Comparison of ENCODE assay signal across 11 cellular contexts in genomic region chr1:150302338-150302737, GRCh38. TPM values are rescaled to one million over a fixed set of nuclear protein-coding genes. Genes with fewer than 3 reads are reported as not detected.
DNase-seq lines count a peak whose midpoint lies in the region; ATAC-seq and TF ChIP-seq lines count a peak whose summit lies in the region.
"Had no signal": no experiment of that assay in that cellular context is flagged by ENCODE, and none has a peak within 500 bp of the region (broad histone marks: within the 10 kb centered on the region; RNA-seq: fewer than 3 reads in every experiment).

No MANE protein-coding gene starts in this region.

- no peaks in the 10 kb centered on the region for H3K27me3 ChIP-seq in sigmoid colon

- TF ChIP-seq POLR2A in sigmoid colon (IDR thresholded peaks at IDR 0.05): no peak

- peak overlapping the region; percentile 34 for H3K9ac ChIP-seq in ES-I3 (ENCODE audit: low read depth, low read length)

- no peak for TF ChIP-seq CTCF in sigmoid colon (IDR thresholded peaks at IDR 0.05)

- TF ChIP-seq EP300 in sigmoid colon (IDR thresholded peaks at IDR 0.05): no peak

- WGBS in sigmoid colon, 2 donors: 91 to 95% methylated on average over 6 of the region's 6 CpGs

- H3K4me1 ChIP-seq in ES-I3 (ENCODE audit: insufficient read depth, low read length) (peaks cover 27% of the 10 kb centered on the region), sigmoid colon (no peaks in the 10 kb centered on the region)

- peak overlapping the region; percentile 7 for H3K27ac Mint-ChIP-seq in activated T-helper 17 cell treated with anti-CD3 and anti-CD28 coated beads, Interleukin-2, amount 50 U/mL, for 72 hours

- peak; percentile 19 for DNase-seq in iris pigment epithelial cell (ENCODE audit: low read depth)
- no peak for DNase-seq in sigmoid colon
- DNase-seq in NCI-H774 (lab: John Stamatoyannopoulos, UW): no peak
- DNase-seq: activated CD4-positive, alpha-beta T cell treated with anti-CD3 and anti-CD28 coated beads for 4 hours; activated gamma-delta T cell; NCI-H1092 had no signal

- H3K4me3 ChIP-seq in sigmoid colon: no peak overlapping the region

- ATAC-seq in activated T-helper 17 cell treated with anti-CD3 and anti-CD28 coated beads, Interleukin-2, amount 50 U/mL, for 72 hours (replicated peaks): no peak
- ATAC-seq in HG02970 (IDR thresholded peaks at IDR 0.05; ENCODE audit: low FRiP score, unreplicated experiment): no peak
- ATAC-seq: left lobe of liver had no signal

- H3K9me3 Mint-ChIP-seq in activated T-helper 17 cell treated with anti-CD3 and anti-CD28 coated beads, Interleukin-2, amount 50 U/mL, for 72 hours: no peaks in the 10 kb centered on the region
- H3K9me3 Mint-ChIP-seq: CD14-positive monocyte had no signal

- intact Hi-C loops in sigmoid colon (cut with DNase I): no loop called here

- H3K9me3 ChIP-seq in ES-I3 (ENCODE audit: control insufficient read depth, insufficient read depth, low read length) (no peaks in the 10 kb centered on the region), sigmoid colon (no peaks in the 10 kb centered on the region)

- peaks cover 4% of the 10 kb centered on the region; the same call in 1 of the 2 replicates for H3K36me3 ChIP-seq in ES-I3 (ENCODE audit: insufficient read depth, low read length)
- H3K36me3 ChIP-seq in sigmoid colon: peaks cover 7 to 72% (median 20%) of the 10 kb centered on the region in 4 donors

- peaks cover 9% of the 10 kb centered on the region for H3K4me1 Mint-ChIP-seq in activated T-helper 17 cell treated with anti-CD3 and anti-CD28 coated beads, Interleukin-2, amount 50 U/mL, for 72 hours
- H3K4me1 Mint-ChIP-seq: CD14-positive monocyte had no signal

- peaks cover 96% of the 10 kb centered on the region for H3K36me3 Mint-ChIP-seq in activated T-helper 17 cell treated with anti-CD3 and anti-CD28 coated beads, Interleukin-2, amount 50 U/mL, for 72 hours (ENCODE audit: low read depth)

- peak overlapping the region in 1 of 4 donors; percentile 69 for H3K27ac ChIP-seq in sigmoid colon

- no peak overlapping the region for H3K4me3 Mint-ChIP-seq in activated T-helper 17 cell treated with anti-CD3 and anti-CD28 coated beads, Interleukin-2, amount 50 U/mL, for 72 hours
- H3K4me3 Mint-ChIP-seq: CD14-positive monocyte had no signal

- H3K27me3 Mint-ChIP-seq in activated T-helper 17 cell treated with anti-CD3 and anti-CD28 coated beads, Interleukin-2, amount 50 U/mL, for 72 hours: no peaks in the 10 kb centered on the region

RNA-seq across cellular contexts. Expression of gene MRPS21, which starts 8.7 kb away (rescaled TPM):
- total RNA-seq in activated T-helper 17 cell treated with anti-CD3 and anti-CD28 coated beads, Interleukin-2, amount 50 U/mL, for 72 hours: 10 to 100 TPM; 66.1 to 82.9 TPM
- 10 to 100 TPM; 36.8 to 68.3 (median 58.4) TPM for total RNA-seq in sigmoid colon
- polyA plus RNA-seq in sigmoid colon: 10 to 100 TPM; 64.3 to 94.3 (median 71.0) TPM

RNA-seq across cellular contexts. Expression of gene PRPF3, which starts 19.0 kb away (rescaled TPM):
- total RNA-seq in activated T-helper 17 cell treated with anti-CD3 and anti-CD28 coated beads, Interleukin-2, amount 50 U/mL, for 72 hours: 10 to 100 TPM; 67.0 to 77.9 TPM
- total RNA-seq in sigmoid colon: 10 to 100 TPM; 29.5 to 53.5 (median 35.9) TPM
- 10 to 100 TPM; 15.0 to 35.0 (median 16.2) TPM for polyA plus RNA-seq in sigmoid colon

RNA-seq across cellular contexts. Expression of gene CIART, which starts 20.0 kb away (rescaled TPM):
- total RNA-seq in activated T-helper 17 cell treated with anti-CD3 and anti-CD28 coated beads, Interleukin-2, amount 50 U/mL, for 72 hours: 10 to 100 TPM in 1 of 2 donors, 1 to 10 TPM in 1; 3.7 to 12.4 TPM
- 10 to 100 TPM; 11.4 to 15.3 (median 13.5) TPM for total RNA-seq in sigmoid colon
- 1 to 10 TPM in 2 of 3 donors, not detected in 1; 2.5 to 4.2 TPM for polyA plus RNA-seq in sigmoid colon
- polyA plus RNA-seq: CD14-positive monocyte had no signal

RNA-seq across cellular contexts. Expression of gene C1orf54, which starts 29.7 kb away (rescaled TPM):
- total RNA-seq in activated T-helper 17 cell treated with anti-CD3 and anti-CD28 coated beads, Interleukin-2, amount 50 U/mL, for 72 hours: 1 to 10 TPM; 1.4 to 3.6 TPM
- 10 to 100 TPM; 14.8 to 49.7 (median 39.4) TPM for total RNA-seq in sigmoid colon
- polyA plus RNA-seq in sigmoid colon: 10 to 100 TPM; 15.7 to 27.0 (median 23.8) TPM

RNA-seq across cellular contexts. Expression of gene APH1A, which starts 33.5 kb away (rescaled TPM):
- total RNA-seq in activated T-helper 17 cell treated with anti-CD3 and anti-CD28 coated beads, Interleukin-2, amount 50 U/mL, for 72 hours: 100 to 1,000 TPM in 1 of 2 donors, 10 to 100 TPM in 1; 96.3 to 149 TPM
- 10 to 100 TPM; 44.6 to 59.2 (median 48.0) TPM for total RNA-seq in sigmoid colon
- polyA plus RNA-seq in sigmoid colon: 100 to 1,000 TPM; 134 to 228 (median 145) TPM
